Comparison of ENCODE assay signal across 1 cellular context in the genomic region with DNA sequence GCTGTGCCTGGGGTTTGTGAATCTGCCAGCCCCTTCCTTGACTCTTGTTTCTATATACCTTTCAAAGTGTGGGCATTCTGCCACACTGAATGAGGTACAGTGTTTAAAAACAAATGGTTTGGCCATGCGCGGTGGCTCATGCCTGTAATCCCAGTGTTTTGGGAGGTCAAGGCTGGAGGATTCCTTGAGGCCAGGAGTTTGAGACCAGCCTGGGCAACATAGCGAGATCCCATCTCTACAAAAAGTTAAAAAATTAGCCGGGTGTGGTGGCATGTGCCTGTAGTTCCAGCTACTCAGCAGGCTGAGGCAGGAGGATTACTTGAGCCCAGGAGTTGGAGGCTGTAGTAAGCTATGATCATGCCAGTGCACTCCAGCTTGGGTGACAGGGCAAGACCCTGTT.
TF ChIP-seq lines count a peak whose summit lies in the region.

No MANE protein-coding gene starts in this region.

TF ChIP-seq in endothelial cell of umbilical vein, 7 proteins besides CTCF, POLR2A, EP300 and RAD21:
- TF ChIP-seq EZH2 (IDR thresholded peaks at IDR 0.05; ENCODE audit: borderline replicate concordance, low read depth, low read length, severe bottlenecking) (no peak), MYC (IDR thresholded peaks at IDR 0.05; ENCODE audit: low read depth, low read length) (no peak), JUN (IDR thresholded peaks at IDR 0.05; ENCODE audit: borderline replicate concordance, insufficient read depth, insufficient read length, low read depth) (no peak)
